Comparison of ENCODE assay signal across 21 cellular contexts in genomic region chr6:111219785-111220184, GRCh38.
"Had no signal": no experiment of that assay in that cellular context is flagged by ENCODE, and none has a peak within 500 bp of the region (broad histone marks: within the 10 kb centered on the region; RNA-seq: fewer than 3 reads in every experiment).

No MANE protein-coding gene starts in this region.

- H3K4me3 ChIP-seq: heart right ventricle, hepatocyte, lung, ovary, prostate gland, spleen, suprapubic skin, thoracic aorta, tibial artery, upper lobe of right lung had no signal

- H3K4me1 ChIP-seq: prostate gland, spleen, suprapubic skin, upper lobe of right lung had no signal

- H3K27me3 ChIP-seq: heart right ventricle, hepatocyte, ovary, spleen, suprapubic skin, tibial artery, upper lobe of right lung had no signal

- H3K9me3 ChIP-seq: heart right ventricle, ovary, prostate gland, spleen, suprapubic skin, thoracic aorta, tibial artery, upper lobe of right lung had no signal

- H3K36me3 ChIP-seq: heart right ventricle, ovary, prostate gland, spleen, suprapubic skin, thoracic aorta, tibial artery, upper lobe of right lung had no signal

- DNase-seq: heart right ventricle; islet precursor cell; mesendoderm; naive B cell; ovary; small intestine; spleen; stimulated activated CD4-positive, alpha-beta T cell treated with anti-CD3 and anti-CD28 coated beads, Interleukin-4, amount 100 ng/mL, for 24 hours; stimulated activated naive CD4-positive, alpha-beta T cell; tibial artery; trophoblast cell; upper lobe of right lung had no signal

- H3K4me2 ChIP-seq: hepatocyte had no signal

- H2AFZ ChIP-seq: hepatocyte had no signal

- H3K79me2 ChIP-seq: hepatocyte had no signal

- ATAC-seq: left lobe of liver; natural killer cell treated with Interleukin-12 subunit alpha and Interleukin-12 subunit beta and Interleukin-15 and Interleukin-18, amount 100 ng/mL, for 72 hours; sciatic nerve; stimulated activated effector memory CD8-positive, alpha-beta T cell treated with anti-CD3 and anti-CD28 coated beads, Interleukin-12 subunit alpha, Interleukin-12 subunit beta, amount 100 ng/mL, for 72 hours; upper lobe of right lung had no signal

- H3K27ac ChIP-seq: hepatocyte, ovary, prostate gland, spleen, suprapubic skin, tibial artery, upper lobe of right lung had no signal
